In the genomic region with DNA sequence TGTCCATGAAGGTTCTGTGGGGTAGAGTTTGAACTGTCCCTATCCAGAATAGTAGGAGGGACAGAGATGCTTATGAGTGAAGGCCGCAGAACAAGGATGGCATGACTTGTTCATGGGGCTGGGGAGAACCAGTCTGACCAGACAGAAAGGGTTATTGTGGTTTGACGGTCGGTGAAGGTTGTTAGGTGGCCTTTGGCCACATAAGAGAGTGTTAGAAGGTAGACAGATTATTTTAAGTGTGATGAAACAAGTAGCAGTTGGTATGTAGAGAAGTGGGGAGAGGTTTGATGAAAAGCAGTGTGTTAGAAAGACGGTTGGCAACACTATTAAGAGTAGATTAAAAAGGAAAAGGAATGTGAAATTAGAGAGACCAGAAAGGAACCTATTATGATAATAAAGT, we compare ENCODE assay signal across 26 cellular contexts.
"Had no signal": no experiment of that assay in that cellular context is flagged by ENCODE, and none has a peak within 500 bp of the region (broad histone marks: within the 10 kb centered on the region; RNA-seq: fewer than 3 reads in every experiment).

No MANE protein-coding gene starts in this region.

- H3K9me3 ChIP-seq: neutrophil, right atrium auricular region, suprapubic skin, thoracic aorta, tibial artery, upper lobe of right lung had no signal

- H3K27me3 Mint-ChIP-seq: memory B cell; naive thymus-derived CD8-positive, alpha-beta T cell; stimulated activated naive CD8-positive, alpha-beta T cell treated with anti-CD3 and anti-CD28 coated beads, Interleukin-15, Interleukin-2, amounts not matched to agents 100 ng/mL and 50 ng/mL, for 24 hours had no signal

- H3K4me1 ChIP-seq: left lung, right atrium auricular region, spleen, suprapubic skin, tibial artery, upper lobe of right lung had no signal

- ATAC-seq: left colon; left lung; naive thymus-derived CD8-positive, alpha-beta T cell; sciatic nerve; stimulated activated effector memory CD8-positive, alpha-beta T cell treated with anti-CD3 and anti-CD28 coated beads, Interleukin-12 subunit alpha, Interleukin-12 subunit beta, amount 100 ng/mL, for 72 hours; upper lobe of right lung had no signal

- H3K4me2 ChIP-seq: neural progenitor cell had no signal

- FAIRE-seq: keratinocyte, urothelium cell line had no signal

- H3K36me3 ChIP-seq: left lung, neural progenitor cell, neutrophil, right atrium auricular region, spleen, suprapubic skin, thoracic aorta, tibial artery, upper lobe of right lung had no signal

- DNase-seq: hippocampal formation; kidney glomerular epithelial cell; left colon; left lung; naive thymus-derived CD8-positive, alpha-beta T cell; nephron progenitor cell; occipital lobe; spleen; stimulated activated CD4-positive, alpha-beta T cell treated with anti-CD3 and anti-CD28 coated beads, Interleukin-4, amount 100 ng/mL, for 24 hours; stimulated activated naive CD4-positive, alpha-beta T cell; tibial artery; trophoblast cell; upper lobe of right lung had no signal

- H3K4me3 Mint-ChIP-seq: memory B cell; nephron progenitor cell; neural progenitor cell; stimulated activated effector memory CD8-positive, alpha-beta T cell treated with anti-CD3 and anti-CD28 coated beads, Interleukin-12 subunit alpha, Interleukin-12 subunit beta, amount 100 ng/mL, for 72 hours; stimulated activated naive CD8-positive, alpha-beta T cell treated with anti-CD3 and anti-CD28 coated beads, Interleukin-15, Interleukin-2, amounts not matched to agents 100 ng/mL and 50 ng/mL, for 24 hours had no signal

- H3K27ac Mint-ChIP-seq: memory B cell; nephron progenitor cell; neural progenitor cell; progenitor cell of endocrine pancreas; stimulated activated naive CD8-positive, alpha-beta T cell treated with anti-CD3 and anti-CD28 coated beads, Interleukin-15, Interleukin-2, amounts not matched to agents 100 ng/mL and 50 ng/mL, for 24 hours had no signal

- H3K4me3 ChIP-seq: left lung, neural progenitor cell, right atrium auricular region, skin epidermis, spleen, suprapubic skin, thoracic aorta, tibial artery, upper lobe of right lung had no signal

- H3K9ac ChIP-seq: neural progenitor cell had no signal

- H2AFZ ChIP-seq: neural progenitor cell had no signal

- H3K27me3 ChIP-seq: left lung, neural progenitor cell, neutrophil, right atrium auricular region, spleen, suprapubic skin, tibial artery, upper lobe of right lung had no signal

- H3K27ac ChIP-seq: left lung, neural progenitor cell, neutrophil, skin epidermis, spleen, suprapubic skin, thoracic aorta, tibial artery, upper lobe of right lung had no signal

- H3K36me3 Mint-ChIP-seq: neural progenitor cell had no signal

- H3K4me1 Mint-ChIP-seq: memory B cell had no signal
